In genomic region chr9:99071313-99072039, GRCh38 we compare ENCODE assay signal across 2 cellular contexts.
TF ChIP-seq lines count a peak whose summit lies in the region.

No MANE protein-coding gene starts in this region.

TF ChIP-seq in K562, 482 proteins besides CTCF, POLR2A, EP300 and RAD21 (continues in another document):
- TF ChIP-seq TFE3 (CRISPR knock-in tag; IDR thresholded peaks at IDR 0.05) = no peak; the same call in 1 of the 2 replicates
- no peak for TF ChIP-seq SMARCC2 (IDR thresholded peaks at IDR 0.05; ENCODE audit: low read depth)
- TF ChIP-seq GABPB1 (CRISPR knock-in tag; IDR thresholded peaks at IDR 0.05) = 0 out of 2 replicates have a peak, but pooled peaks have one; percentile 15
- TF ChIP-seq ERF (CRISPR knock-in tag; IDR thresholded peaks at IDR 0.05) = 0 out of 2 replicates have a peak, but pooled peaks have one; percentile 64
- 0 out of 2 replicates have a peak, but pooled peaks have one; percentile 31 for TF ChIP-seq FOXP1 (CRISPR knock-in tag; IDR thresholded peaks at IDR 0.05)
- TF ChIP-seq CHD2 (IDR thresholded peaks at IDR 0.05; ENCODE audit: low read depth, low read length) = no peak
- TF ChIP-seq ETV5 (CRISPR knock-in tag; IDR thresholded peaks at IDR 0.05; ENCODE audit: low read depth) = no peak
- TF ChIP-seq WHSC1 (IDR thresholded peaks at IDR 0.05; ENCODE audit: low read length) = no peak
- TF ChIP-seq ELF2 (CRISPR knock-in tag; IDR thresholded peaks at IDR 0.05) = peak; percentile 14; the same call in 1 of the 2 replicates
- TF ChIP-seq E2F4 (CRISPR knock-in tag; IDR thresholded peaks at IDR 0.05; ENCODE audit: low read depth) = no peak
- no peak for TF ChIP-seq BCLAF1 (IDR thresholded peaks at IDR 0.05; ENCODE audit: borderline replicate concordance in 1 of 2, control insufficient read depth in 1 of 2, low read depth in 2 of 2, low read length in 1 of 2)
- no peak for TF ChIP-seq ZNF586 (CRISPR knock-in tag; conservative IDR thresholded peaks at IDR 0.05)
- TF ChIP-seq NR2C2 (CRISPR knock-in tag; IDR thresholded peaks at IDR 0.05) = no peak
- peak; percentile 55 for TF ChIP-seq NR2C2 (tag; IDR thresholded peaks at IDR 0.05)
- TF ChIP-seq SIRT6 (IDR thresholded peaks at IDR 0.05; ENCODE audit: low read depth, low read length) = no peak
- no peak for TF ChIP-seq GTF2F1 (IDR thresholded peaks at IDR 0.05; ENCODE audit: low read depth, low read length)
- no peak for TF ChIP-seq ZNF696 (CRISPR knock-in tag; conservative IDR thresholded peaks at IDR 0.05)
- no peak for TF ChIP-seq XRCC3 (IDR thresholded peaks at IDR 0.05)
- TF ChIP-seq E2F3 (CRISPR knock-in tag; IDR thresholded peaks at IDR 0.05) = 0 out of 2 replicates have a peak, but pooled peaks have one; percentile 9
- 0 out of 2 replicates have a peak, but pooled peaks have one; percentile 17 for TF ChIP-seq HMGXB4 (CRISPR knock-in tag; IDR thresholded peaks at IDR 0.05)
- TF ChIP-seq ZNF583 (CRISPR knock-in tag; IDR thresholded peaks at IDR 0.05) = peak; percentile 11; the same call in 1 of the 2 replicates

TF ChIP-seq in WTC11, 78 proteins besides CTCF, POLR2A, EP300 and RAD21:
- no peak for TF ChIP-seq AR (CRISPR knock-in tag; IDR thresholded peaks at IDR 0.05)
- TF ChIP-seq ZNF416 (CRISPR knock-in tag; IDR thresholded peaks at IDR 0.05) = no peak
- no peak for TF ChIP-seq NR1H2 (CRISPR knock-in tag; IDR thresholded peaks at IDR 0.05)
- TF ChIP-seq GABPB1 (CRISPR knock-in tag; IDR thresholded peaks at IDR 0.05) = no peak
- TF ChIP-seq ATF6 (CRISPR knock-in tag; IDR thresholded peaks at IDR 0.05) = no peak
- no peak for TF ChIP-seq SOX15 (CRISPR knock-in tag; IDR thresholded peaks at IDR 0.05)
- no peak for TF ChIP-seq STAT6 (CRISPR knock-in tag; conservative IDR thresholded peaks at IDR 0.05; ENCODE audit: low read depth)
- no peak for TF ChIP-seq E2F4 (CRISPR knock-in tag; IDR thresholded peaks at IDR 0.05; ENCODE audit: borderline replicate concordance, low read depth)
- TF ChIP-seq MAX (CRISPR knock-in tag; IDR thresholded peaks at IDR 0.05) = no peak
- no peak for TF ChIP-seq KAT7 (CRISPR knock-in tag; IDR thresholded peaks at IDR 0.05; ENCODE audit: borderline replicate concordance)
- no peak for TF ChIP-seq GTF2I (CRISPR knock-in tag; conservative IDR thresholded peaks at IDR 0.05)
- TF ChIP-seq ZNF281 (CRISPR knock-in tag; IDR thresholded peaks at IDR 0.05) = no peak
- TF ChIP-seq TEAD4 (CRISPR knock-in tag; IDR thresholded peaks at IDR 0.05) = no peak
- no peak for TF ChIP-seq JUN (CRISPR knock-in tag; IDR thresholded peaks at IDR 0.05)
- TF ChIP-seq ZBTB43 (CRISPR knock-in tag; IDR thresholded peaks at IDR 0.05) = no peak
- no peak for TF ChIP-seq TP53 (CRISPR knock-in tag; IDR thresholded peaks at IDR 0.05)
- TF ChIP-seq SMAD3 (CRISPR knock-in tag; IDR thresholded peaks at IDR 0.05; ENCODE audit: borderline replicate concordance) = no peak
- TF ChIP-seq E2F1 (CRISPR knock-in tag; IDR thresholded peaks at IDR 0.05) = no peak
- no peak for TF ChIP-seq GRHL2 (CRISPR knock-in tag; IDR thresholded peaks at IDR 0.05; ENCODE audit: insufficient replicate concordance, severe bottlenecking)
- TF ChIP-seq PREB (CRISPR knock-in tag; IDR thresholded peaks at IDR 0.05; ENCODE audit: borderline replicate concordance) = no peak
